Comparison of ENCODE assay signal across 1 cellular context in genomic region chr22:36303874-36304273, GRCh38.
TF ChIP-seq lines count a peak whose summit lies in the region.

No MANE protein-coding gene starts in this region.

TF ChIP-seq in HepG2, 621 proteins besides CTCF, POLR2A, EP300 and RAD21:
- TF ChIP-seq NAIF1 (CRISPR knock-in tag; IDR thresholded peaks at IDR 0.05; ENCODE audit: borderline replicate concordance) (no peak), ZBTB38 (CRISPR knock-in tag; IDR thresholded peaks at IDR 0.05) (peak; percentile 24; the same call in 1 of the 2 replicates), SRSF1 (optimal IDR thresholded peaks at IDR 0.05; ENCODE audit: low read depth, low read length) (peak; percentile 36)
